Comparison of ENCODE assay signal across 19 cellular contexts in genomic region chr17:21294321-21295035, GRCh38. TPM values are rescaled to one million over a fixed set of nuclear protein-coding genes. Genes with fewer than 3 reads are reported as not detected.
DNase-seq lines count a peak whose midpoint lies in the region; ATAC-seq, FAIRE-seq and TF ChIP-seq lines count a peak whose summit lies in the region.
"Had no signal": no experiment of that assay in that cellular context is flagged by ENCODE, and none has a peak within 500 bp of the region (broad histone marks: within the 10 kb centered on the region; RNA-seq: fewer than 3 reads in every experiment).

No MANE protein-coding gene starts in this region.

- H3K27ac ChIP-seq in fibroblast of lung (ENCODE audit: insufficient read depth, low read length) (peak overlapping the region; percentile 23), skeletal muscle tissue (ENCODE audit: low read depth, low read length) (peak overlapping the region; percentile 68)
- H3K27ac ChIP-seq: vagina had no signal

- no peak overlapping the region for H3K4me2 ChIP-seq in fibroblast of lung (ENCODE audit: extremely low read depth, insufficient read depth, low read length)
- H3K4me2 ChIP-seq: smooth muscle cell had no signal

- peaks cover 12% of the 10 kb centered on the region for H3K36me3 Mint-ChIP-seq in activated naive CD4-positive, alpha-beta T cell treated with anti-CD3 and anti-CD28 coated beads, Interleukin-2, amount 50 U/mL, for 24 hours
- peaks cover 15% of the 10 kb centered on the region for H3K36me3 Mint-ChIP-seq in activated naive CD4-positive, alpha-beta T cell treated with anti-CD3 and anti-CD28 coated beads for 36 hours (ENCODE audit: low read depth)
- H3K36me3 Mint-ChIP-seq in T-helper 17 cell (ENCODE audit: low read depth): peaks cover 4% of the 10 kb centered on the region

- H3K27me3 Mint-ChIP-seq in activated naive CD4-positive, alpha-beta T cell treated with anti-CD3 and anti-CD28 coated beads, Interleukin-2, amount 50 U/mL, for 24 hours: peaks cover 2% of the 10 kb centered on the region
- H3K27me3 Mint-ChIP-seq in activated naive CD4-positive, alpha-beta T cell treated with anti-CD3 and anti-CD28 coated beads for 36 hours (ENCODE audit: low read depth): peaks cover 9% of the 10 kb centered on the region
- peaks cover 8% of the 10 kb centered on the region for H3K27me3 Mint-ChIP-seq in T-helper 17 cell

- intact Hi-C loops in activated naive CD4-positive, alpha-beta T cell treated with anti-CD3 and anti-CD28 coated beads for 36 hours (cut with micrococcal nuclease): no loop called here

- no peak overlapping the region for H3K4me3 Mint-ChIP-seq in activated naive CD4-positive, alpha-beta T cell treated with anti-CD3 and anti-CD28 coated beads, Interleukin-2, amount 50 U/mL, for 24 hours
- H3K4me3 Mint-ChIP-seq in activated naive CD4-positive, alpha-beta T cell treated with anti-CD3 and anti-CD28 coated beads for 36 hours: no peak overlapping the region
- no peak overlapping the region for H3K4me3 Mint-ChIP-seq in T-helper 17 cell
- H3K4me3 Mint-ChIP-seq: neural crest cell had no signal

- peaks cover 20% of the 10 kb centered on the region for H3K36me3 ChIP-seq in fibroblast of lung (ENCODE audit: control insufficient read depth, insufficient read depth, low read length)
- H3K36me3 ChIP-seq in skeletal muscle tissue (ENCODE audit: control insufficient read depth in 3 of 3, insufficient read depth in 3 of 3, low read length in 3 of 3): peaks cover 14 to 37% (median 15%) of the 10 kb centered on the region in 3 donors

- H3K9me3 ChIP-seq in T-helper 17 cell (ENCODE audit: control insufficient read depth, low read length, poor library complexity, severe bottlenecking) (no peaks in the 10 kb centered on the region), fibroblast of lung (ENCODE audit: control insufficient read depth, insufficient read depth, low read depth, low read length) (no peaks in the 10 kb centered on the region), skeletal muscle tissue (ENCODE audit: control insufficient read depth in 3 of 3, low read length in 3 of 3) (no peaks in the 10 kb centered on the region)
- H3K9me3 ChIP-seq: gastroesophageal sphincter, vagina had no signal

- no peak for TF ChIP-seq CTCF in fibroblast of lung (conservative IDR thresholded peaks at IDR 0.05 in 1 of 2, IDR thresholded peaks at IDR 0.05 in 1 of 2; ENCODE audit: low read depth in 1 of 2, low read length in 2 of 2)

- H3K4me3 ChIP-seq in fibroblast of lung (replicated peaks in 1 of 4; ENCODE audit: control extremely low read depth in 1 of 4, insufficient read depth in 1 of 4, low read depth in 3 of 4, low read length in 4 of 4) (no peak overlapping the region), skeletal muscle tissue (ENCODE audit: low read length in 3 of 3) (no peak overlapping the region)
- H3K4me3 ChIP-seq: gastroesophageal sphincter, smooth muscle cell, vagina had no signal

- FAIRE-seq in HTR-8/SVneo (lab: Jason Lieb, UNC): no peak
- FAIRE-seq: GM12892, GM19239 had no signal

- H3K4me1 Mint-ChIP-seq in activated naive CD4-positive, alpha-beta T cell treated with anti-CD3 and anti-CD28 coated beads, Interleukin-2, amount 50 U/mL, for 24 hours: peaks cover 33% of the 10 kb centered on the region
- peaks cover 26% of the 10 kb centered on the region for H3K4me1 Mint-ChIP-seq in activated naive CD4-positive, alpha-beta T cell treated with anti-CD3 and anti-CD28 coated beads for 36 hours (ENCODE audit: low read depth)
- peaks cover 11% of the 10 kb centered on the region for H3K4me1 Mint-ChIP-seq in T-helper 17 cell

- no peaks in the 10 kb centered on the region for H3K9me3 Mint-ChIP-seq in activated naive CD4-positive, alpha-beta T cell treated with anti-CD3 and anti-CD28 coated beads, Interleukin-2, amount 50 U/mL, for 24 hours
- H3K9me3 Mint-ChIP-seq in activated naive CD4-positive, alpha-beta T cell treated with anti-CD3 and anti-CD28 coated beads for 36 hours: no peaks in the 10 kb centered on the region
- H3K9me3 Mint-ChIP-seq: neural crest cell had no signal

- H3K9ac ChIP-seq in fibroblast of lung (ENCODE audit: insufficient read depth, low read length) (no peak overlapping the region), skeletal muscle tissue (ENCODE audit: low read depth in 1 of 3, low read length in 3 of 3) (peak overlapping the region; percentile 23 to 70 (median 47))

- no peak overlapping the region for H2AFZ ChIP-seq in fibroblast of lung (ENCODE audit: low read length)

- CTCF ChIA-PET in activated naive CD4-positive, alpha-beta T cell treated with anti-CD3 and anti-CD28 coated beads for 36 hours (lab: Charles Lee): no interaction called here

- H3K27me3 ChIP-seq in fibroblast of lung (ENCODE audit: control insufficient read depth, insufficient read depth, low read length): no peaks in the 10 kb centered on the region
- peaks cover 0 to 3% (median 0%) of the 10 kb centered on the region in 3 donors for H3K27me3 ChIP-seq in skeletal muscle tissue (ENCODE audit: control insufficient read depth in 3 of 3, insufficient read depth in 3 of 3, low read length in 3 of 3)
- H3K27me3 ChIP-seq: vagina had no signal

- peak overlapping the region; percentile 3 for H3K27ac Mint-ChIP-seq in activated naive CD4-positive, alpha-beta T cell treated with anti-CD3 and anti-CD28 coated beads, Interleukin-2, amount 50 U/mL, for 24 hours
- no peak overlapping the region for H3K27ac Mint-ChIP-seq in activated naive CD4-positive, alpha-beta T cell treated with anti-CD3 and anti-CD28 coated beads for 36 hours
- H3K27ac Mint-ChIP-seq in T-helper 17 cell: peak overlapping the region; percentile 0

- peaks cover 2% of the 10 kb centered on the region for H4K20me1 ChIP-seq in fibroblast of lung (ENCODE audit: control insufficient read depth, extremely low read depth, insufficient read depth, low read length)

- DNase-seq in activated naive CD4-positive, alpha-beta T cell treated with anti-CD3 and anti-CD28 coated beads for 36 hours: no peak
- DNase-seq in T-helper 17 cell (no peak), fibroblast of lung (ENCODE audit: low read depth in 2 of 2) (no peak), NCI-H2196 treated with DMSO at 0.1 percent for 48 hours (lab: John Stamatoyannopoulos, UW; ENCODE audit: unreplicated experiment) (no peak), HCEC 1CT (no peak), HTR-8/SVneo (ENCODE audit: insufficient read length, low spot score) (no peak)
- DNase-seq: amygdala, DMS79 treated with DMSO at 0.1 percent for 48 hours, NCI-H510A, T-helper 9 cell had no signal

- peaks cover 5% of the 10 kb centered on the region for H3K4me1 ChIP-seq in fibroblast of lung (ENCODE audit: control insufficient read depth, extremely low read depth, insufficient read depth, low read length)
- H3K4me1 ChIP-seq in skeletal muscle tissue (ENCODE audit: control insufficient read depth in 3 of 3, insufficient read depth in 3 of 3, low read length in 3 of 3): peaks cover 65 to 90% (median 83%) of the 10 kb centered on the region in 3 donors

- H3K79me2 ChIP-seq in fibroblast of lung (ENCODE audit: control insufficient read depth, insufficient read depth, low read length): peaks cover 96% of the 10 kb centered on the region

- ATAC-seq in T-helper 17 cell: no peak
- ATAC-seq: HCT116 had no signal

RNA-seq across cellular contexts. Expression of gene MAP2K3, which starts 10.0 kb away (rescaled TPM):
- 10 to 100 TPM; 87.0 to 87.2 TPM for total RNA-seq in activated naive CD4-positive, alpha-beta T cell treated with anti-CD3 and anti-CD28 coated beads for 36 hours
- 10 to 100 TPM; 61.2 to 73.0 TPM for total RNA-seq in T-helper 17 cell
- total RNA-seq in fibroblast of lung: 9.5 and 23.8 TPM in 2 replicates
- polyA plus RNA-seq in fibroblast of lung: 72.0 and 80.9 TPM in 2 replicates
- polyA plus RNA-seq in fibroblast of lung (2012): 104 and 112 TPM in 2 replicates
- polyA minus RNA-seq in fibroblast of lung (ENCODE audit: low replicate concordance): 207 and 219 TPM in 2 replicates
- 11.5 TPM for total RNA-seq in skeletal muscle tissue

RNA-seq across cellular contexts. Expression of gene NATD1, which starts 41.3 kb away (rescaled TPM):
- total RNA-seq in activated naive CD4-positive, alpha-beta T cell treated with anti-CD3 and anti-CD28 coated beads for 36 hours: 1 to 10 TPM; 2.1 to 2.5 TPM
- total RNA-seq in T-helper 17 cell (1 to 10 TPM; 4.9 to 8.4 TPM), fibroblast of lung (3.9 and 9.2 TPM in 2 replicates), skeletal muscle tissue (3.7 TPM)
- polyA plus RNA-seq in fibroblast of lung: 1.8 and 5.6 TPM in 2 replicates
- 2.7 and 9.6 TPM in 2 replicates for polyA plus RNA-seq in fibroblast of lung (2012)
- polyA minus RNA-seq in fibroblast of lung (ENCODE audit: low replicate concordance): 4.4 and 14.5 TPM in 2 replicates
